In genomic region chr1:214067853-214068703, GRCh38 we compare ENCODE assay signal across 1 cellular context.
TF ChIP-seq lines count a peak whose summit lies in the region.

No MANE protein-coding gene starts in this region.

TF ChIP-seq in HepG2, 621 proteins besides CTCF, POLR2A, EP300 and RAD21 (continued from another document):
- TF ChIP-seq LRRFIP1 (CRISPR knock-in tag; conservative IDR thresholded peaks at IDR 0.05) = no peak
- TF ChIP-seq THRA (CRISPR knock-in tag; IDR thresholded peaks at IDR 0.05; ENCODE audit: borderline replicate concordance) = peak; percentile 67; the same call in 1 of the 2 replicates
- TF ChIP-seq, protein P1, sequence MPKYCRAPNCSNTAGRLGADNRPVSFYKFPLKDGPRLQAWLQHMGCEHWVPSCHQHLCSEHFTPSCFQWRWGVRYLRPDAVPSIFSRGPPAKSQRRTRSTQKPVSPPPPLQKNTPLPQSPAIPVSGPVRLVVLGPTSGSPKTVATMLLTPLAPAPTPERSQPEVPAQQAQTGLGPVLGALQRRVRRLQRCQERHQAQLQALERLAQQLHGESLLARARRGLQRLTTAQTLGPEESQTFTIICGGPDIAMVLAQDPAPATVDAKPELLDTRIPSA (CRISPR knock-in tag; IDR thresholded peaks at IDR 0.05; ENCODE audit: borderline replicate concordance) = no peak
- no peak for TF ChIP-seq MAZ (IDR thresholded peaks at IDR 0.05; ENCODE audit: borderline replicate concordance, low read depth, low read length)
- no peak for TF ChIP-seq MAZ (CRISPR knock-in tag; IDR thresholded peaks at IDR 0.05; ENCODE audit: low read depth)
- TF ChIP-seq ZNF687 (CRISPR knock-in tag; IDR thresholded peaks at IDR 0.05) = peak; percentile 28; the same call in 1 of the 2 replicates
- TF ChIP-seq HOXD1 (CRISPR knock-in tag; IDR thresholded peaks at IDR 0.05) = no peak
- TF ChIP-seq ZNF558 (CRISPR knock-in tag; IDR thresholded peaks at IDR 0.05; ENCODE audit: borderline replicate concordance) = no peak
- TF ChIP-seq ZNF326 (CRISPR knock-in tag; IDR thresholded peaks at IDR 0.05; ENCODE audit: borderline replicate concordance) = no peak
- 0 out of 2 replicates have a peak, but pooled peaks have one; percentile 13 for TF ChIP-seq SALL1 (CRISPR knock-in tag; IDR thresholded peaks at IDR 0.05)
- peak; percentile 39; the same call in 1 of the 2 replicates for TF ChIP-seq RXRB (CRISPR knock-in tag; IDR thresholded peaks at IDR 0.05; ENCODE audit: borderline replicate concordance)
- TF ChIP-seq ZNF7 (CRISPR knock-in tag; IDR thresholded peaks at IDR 0.05) = no peak
